Comparison of ENCODE assay signal across 18 cellular contexts in the genomic region with DNA sequence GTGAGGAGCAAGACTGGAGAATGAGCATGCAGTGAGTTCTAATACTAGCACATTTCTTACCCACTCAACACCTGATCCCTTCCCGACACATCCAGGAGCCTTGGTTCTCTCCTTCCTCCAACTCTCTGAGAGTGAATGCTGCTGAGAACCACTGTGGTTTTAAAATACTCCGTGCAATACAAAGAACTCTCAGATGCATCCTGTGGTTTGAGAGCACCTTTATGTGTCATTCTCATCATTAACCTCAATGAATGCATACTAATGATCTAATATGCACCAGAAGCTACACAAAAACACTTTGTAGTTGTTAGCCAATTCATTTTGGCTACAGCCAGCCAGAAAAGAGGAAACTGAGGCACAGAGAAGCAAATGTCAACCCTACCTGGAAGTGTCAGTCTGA.
DNase-seq lines count a peak whose midpoint lies in the region; ATAC-seq and TF ChIP-seq lines count a peak whose summit lies in the region.
"Had no signal": no experiment of that assay in that cellular context is flagged by ENCODE, and none has a peak within 500 bp of the region (broad histone marks: within the 10 kb centered on the region; RNA-seq: fewer than 3 reads in every experiment).

No MANE protein-coding gene starts in this region.

- peak overlapping the region; percentile 0 for H3K27ac Mint-ChIP-seq in activated naive CD8-positive, alpha-beta T cell treated with anti-CD3 and anti-CD28 coated beads, Interleukin-2, amount 10 ng/mL, durations not matched to agents 7 days and 5 days
- no peak overlapping the region for H3K27ac Mint-ChIP-seq in activated naive CD8-positive, alpha-beta T cell treated with anti-CD3 and anti-CD28 coated beads, Interleukin-2, amount 50 U/mL, for 24 hours

- H3K27me3 ChIP-seq in upper lobe of right lung: peaks cover 41% of the 10 kb centered on the region
- peaks cover 3 to 58% (median 27%) of the 10 kb centered on the region in 7 donors for H3K27me3 ChIP-seq in spleen (replicated peaks in 1 of 7)
- H3K27me3 ChIP-seq: testis had no signal

- H3K27me3 Mint-ChIP-seq in activated naive CD8-positive, alpha-beta T cell treated with anti-CD3 and anti-CD28 coated beads, Interleukin-2, amount 10 ng/mL, durations not matched to agents 7 days and 5 days: peaks cover 25% of the 10 kb centered on the region
- peaks cover 41% of the 10 kb centered on the region for H3K27me3 Mint-ChIP-seq in activated naive CD8-positive, alpha-beta T cell treated with anti-CD3 and anti-CD28 coated beads, Interleukin-2, amount 50 U/mL, for 24 hours

- H3K4me1 ChIP-seq in upper lobe of right lung (no peaks in the 10 kb centered on the region), spleen (peaks cover 0 to 41% (median 27%) of the 10 kb centered on the region in 6 donors)
- H3K4me1 ChIP-seq: SJSA1 had no signal

- TF ChIP-seq CTCF in upper lobe of right lung (IDR thresholded peaks at IDR 0.05) (no peak), spleen (IDR thresholded peaks at IDR 0.05 in 8 of 11, conservative IDR thresholded peaks at IDR 0.05 in 3 of 11) (no peak)

- DNase-seq in activated naive CD8-positive, alpha-beta T cell treated with anti-CD3 and anti-CD28 coated beads, Interleukin-2, amount 10 ng/mL, durations not matched to agents 7 days and 5 days: no peak
- DNase-seq in activated naive CD8-positive, alpha-beta T cell treated with anti-CD3 and anti-CD28 coated beads, Interleukin-2, amount 50 U/mL, for 24 hours: no peak
- peak; percentile 58 for DNase-seq in Jurkat, Clone E6-1 (ENCODE audit: low read depth, low spot score)
- DNase-seq in central memory CD4-positive, alpha-beta T cell: peak; percentile 41
- DNase-seq in upper lobe of right lung (no peak), spleen (no peak), midbrain (lab: John Stamatoyannopoulos, UW) (no peak)
- DNase-seq: activated CD8-positive, alpha-beta memory T cell treated with anti-CD3 and anti-CD28 coated beads, Interleukin-2, amount 50 U/mL, for 48 hours; activated naive CD4-positive, alpha-beta T cell treated with anti-CD3 and anti-CD28 coated beads, Interleukin-2, amount 10 ng/mL, durations not matched to agents 7 days and 5 days; EL; head of caudate nucleus; left ventricle myocardium inferior; NCI-H146; stimulated activated CD8-positive, alpha-beta memory T cell treated with anti-CD3 and anti-CD28 coated beads, Interleukin-4, amount 100 ng/mL, for 48 hours; testis had no signal

- peaks cover 29% of the 10 kb centered on the region for H3K4me1 Mint-ChIP-seq in activated naive CD8-positive, alpha-beta T cell treated with anti-CD3 and anti-CD28 coated beads, Interleukin-2, amount 10 ng/mL, durations not matched to agents 7 days and 5 days
- peaks cover 30% of the 10 kb centered on the region for H3K4me1 Mint-ChIP-seq in activated naive CD8-positive, alpha-beta T cell treated with anti-CD3 and anti-CD28 coated beads, Interleukin-2, amount 50 U/mL, for 24 hours

- peaks cover 26% of the 10 kb centered on the region for H3K36me3 Mint-ChIP-seq in activated naive CD8-positive, alpha-beta T cell treated with anti-CD3 and anti-CD28 coated beads, Interleukin-2, amount 10 ng/mL, durations not matched to agents 7 days and 5 days
- no peaks in the 10 kb centered on the region for H3K36me3 Mint-ChIP-seq in activated naive CD8-positive, alpha-beta T cell treated with anti-CD3 and anti-CD28 coated beads, Interleukin-2, amount 50 U/mL, for 24 hours (ENCODE audit: low read depth)

- TF ChIP-seq POLR2A in spleen (IDR thresholded peaks at IDR 0.05): no peak

- H3K36me3 ChIP-seq in upper lobe of right lung (no peaks in the 10 kb centered on the region), spleen (no peaks in the 10 kb centered on the region)
- H3K36me3 ChIP-seq: left ventricle myocardium inferior, SJSA1 had no signal

- peak; percentile 53 for ATAC-seq in activated naive CD8-positive, alpha-beta T cell treated with anti-CD3 and anti-CD28 coated beads, Interleukin-2, amount 10 ng/mL, durations not matched to agents 7 days and 5 days (ENCODE audit: low read depth)
- no peak for ATAC-seq in activated naive CD8-positive, alpha-beta T cell treated with anti-CD3 and anti-CD28 coated beads, Interleukin-2, amount 50 U/mL, for 24 hours
- ATAC-seq in upper lobe of right lung (no peak), HG03139 (IDR thresholded peaks at IDR 0.05; ENCODE audit: unreplicated experiment) (no peak)
- ATAC-seq: HepG2 had no signal

- 33 to 57% (median 39%) methylated on average over 2 of the region's 2 CpGs for WGBS in spleen, 5 donors

- POLR2A ChIA-PET in activated naive CD8-positive, alpha-beta T cell treated with anti-CD3 and anti-CD28 coated beads, Interleukin-2, amount 10 ng/mL, durations not matched to agents 7 days and 5 days (lab: Charles Lee): interaction anchor here (0.5 kb wide), 1 partner anchor 1328 kb away, joined by 4 read pairs; no protein-coding TSS in a partner anchor

- H3K9me3 ChIP-seq in upper lobe of right lung: no peaks in the 10 kb centered on the region
- no peaks in the 10 kb centered on the region for H3K9me3 ChIP-seq in spleen
- H3K9me3 ChIP-seq: left ventricle myocardium inferior, SJSA1, testis had no signal

- H3K4me3 ChIP-seq in Jurkat, Clone E6-1 (ENCODE audit: low read length): no peak overlapping the region
- H3K4me3 ChIP-seq in upper lobe of right lung (no peak overlapping the region), spleen (no peak overlapping the region)
- H3K4me3 ChIP-seq: left ventricle myocardium inferior, SJSA1, testis had no signal

- peak overlapping the region; percentile 17 for H3K4me3 Mint-ChIP-seq in activated naive CD8-positive, alpha-beta T cell treated with anti-CD3 and anti-CD28 coated beads, Interleukin-2, amount 10 ng/mL, durations not matched to agents 7 days and 5 days
- H3K4me3 Mint-ChIP-seq in activated naive CD8-positive, alpha-beta T cell treated with anti-CD3 and anti-CD28 coated beads, Interleukin-2, amount 50 U/mL, for 24 hours: no peak overlapping the region
- H3K4me3 Mint-ChIP-seq: activated naive CD4-positive, alpha-beta T cell treated with anti-CD3 and anti-CD28 coated beads, Interleukin-2, amount 10 ng/mL, durations not matched to agents 7 days and 5 days had no signal

- H3K27ac ChIP-seq in upper lobe of right lung (no peak overlapping the region), spleen (peak overlapping the region in 1 of 8 donors; percentile 21)
- H3K27ac ChIP-seq: left ventricle myocardium inferior, SJSA1, testis had no signal

- intact Hi-C loops in upper lobe of right lung (cut with DNase I): no loop called here
- intact Hi-C loops in spleen (cut with DNase I; ENCODE audit: low total_unique reads): no loop called here

- no peaks in the 10 kb centered on the region for H3K9me3 Mint-ChIP-seq in activated naive CD8-positive, alpha-beta T cell treated with anti-CD3 and anti-CD28 coated beads, Interleukin-2, amount 10 ng/mL, durations not matched to agents 7 days and 5 days
- H3K9me3 Mint-ChIP-seq in activated naive CD8-positive, alpha-beta T cell treated with anti-CD3 and anti-CD28 coated beads, Interleukin-2, amount 50 U/mL, for 24 hours: no peaks in the 10 kb centered on the region
- H3K9me3 Mint-ChIP-seq: activated naive CD4-positive, alpha-beta T cell treated with anti-CD3 and anti-CD28 coated beads, Interleukin-2, amount 10 ng/mL, durations not matched to agents 7 days and 5 days had no signal

Comparison
In these comparisons a context has a peak if more than half of its experiments do, and no peak if none do; other contexts are left out.
1. DNase-seq: peak in Jurkat, Clone E6-1 (single experiment) and central memory CD4-positive, alpha-beta T cell (single experiment); none in activated naive CD8-positive, alpha-beta T cell treated with anti-CD3 and anti-CD28 coated beads, Interleukin-2, amount 10 ng/mL, durations not matched to agents 7 days and 5 days (single experiment), activated naive CD8-positive, alpha-beta T cell treated with anti-CD3 and anti-CD28 coated beads, Interleukin-2, amount 50 U/mL, for 24 hours (single experiment), upper lobe of right lung (single experiment), spleen (single experiment) and midbrain (single experiment).